9 cellular contexts compared by ENCODE assay signal in the genomic region with DNA sequence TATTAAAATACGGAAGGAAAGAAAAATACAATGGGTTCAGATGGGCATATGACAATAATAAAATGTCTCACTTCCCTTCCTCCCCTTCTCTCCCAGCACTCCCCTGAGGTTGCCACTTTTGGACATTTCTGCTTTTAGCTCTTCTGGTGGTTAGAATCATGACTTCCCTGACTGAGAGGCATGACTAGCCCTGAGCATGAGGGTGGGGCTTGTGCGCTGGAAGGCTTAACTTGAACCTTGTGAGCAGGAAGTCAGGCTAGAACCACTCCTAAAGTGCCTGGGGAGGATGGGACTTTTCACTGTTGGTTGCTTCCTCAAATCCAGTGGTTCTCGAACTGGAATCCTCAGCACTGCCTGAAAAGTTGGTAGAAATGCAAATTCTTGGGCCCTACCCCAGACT. TPM values are rescaled to one million over a fixed set of nuclear protein-coding genes. Genes with fewer than 3 reads are reported as not detected.
DNase-seq lines count a peak whose midpoint lies in the region; ATAC-seq and TF ChIP-seq lines count a peak whose summit lies in the region.
"Had no signal": no experiment of that assay in that cellular context is flagged by ENCODE, and none has a peak within 500 bp of the region (broad histone marks: within the 10 kb centered on the region; RNA-seq: fewer than 3 reads in every experiment).

No MANE protein-coding gene starts in this region.

- no peaks in the 10 kb centered on the region for H3K27me3 ChIP-seq in SK-N-SH (ENCODE audit: insufficient read depth)
- no peaks in the 10 kb centered on the region for H3K27me3 ChIP-seq in esophagus squamous epithelium
- no peaks in the 10 kb centered on the region for H3K27me3 ChIP-seq in stomach

- H3K27me3 Mint-ChIP-seq in WTC11 (ENCODE audit: low read depth), result no peaks in the 10 kb centered on the region

- POLR2A ChIA-PET in SK-N-SH (lab: Yijun Ruan, JAX) (no interaction called here), WTC11 (lab: Charles Lee) (no interaction called here)

- no peak overlapping the region for H3K27ac ChIP-seq in SK-N-SH (ENCODE audit: low read depth in 2 of 2, low read length in 1 of 2)
- peak overlapping the region in 3 of 4 donors; percentile 2 to 76 (median 42) for H3K27ac ChIP-seq in esophagus squamous epithelium
- peak overlapping the region in 2 of 5 donors; percentile 7 to 39 for H3K27ac ChIP-seq in stomach
- H3K27ac ChIP-seq: VCaP had no signal

- H3K36me3 Mint-ChIP-seq in WTC11, result no peaks in the 10 kb centered on the region

- no peaks in the 10 kb centered on the region for H3F3A ChIP-seq in SK-N-SH (replicated peaks; ENCODE audit: insufficient read depth)

- no peak overlapping the region for H3K9ac ChIP-seq in SK-N-SH

- ATAC-seq in SK-N-SH treated with all-trans-retinoic acid at 6 μM for 48 hours (no peak), HG02763 (IDR thresholded peaks at IDR 0.05; ENCODE audit: unreplicated experiment) (peak; percentile 86), WTC11 (no peak)

- H3K27ac Mint-ChIP-seq in WTC11, result no peak overlapping the region

- no peak overlapping the region for H3K4me3 ChIP-seq in SK-N-SH (ENCODE audit: low read depth in 2 of 2, low read length in 1 of 2)
- H3K4me3 ChIP-seq in esophagus squamous epithelium, result no peak overlapping the region
- no peak overlapping the region for H3K4me3 ChIP-seq in stomach

- H4K20me1 ChIP-seq in SK-N-SH (ENCODE audit: insufficient read depth), result no peaks in the 10 kb centered on the region

- CTCF ChIA-PET in SK-N-SH (lab: Yijun Ruan, JAX), result interaction anchor here (1.0 to 3.1 kb wide), 9 partner anchors 12 to 251 kb away, joined by 3 to 18 read pairs (median 3); partner anchors contain the start of gene FBXO48
- CTCF ChIA-PET in WTC11 (lab: Charles Lee), result no interaction called here

- no peaks in the 10 kb centered on the region for H3K79me2 ChIP-seq in SK-N-SH (ENCODE audit: insufficient read depth)

- no peak overlapping the region for H3K4me3 Mint-ChIP-seq in WTC11

- intact Hi-C loops in esophagus squamous epithelium (cut with DNase I), result loop anchor here (10.0 kb wide), 1 partner anchor 230 kb away; no protein-coding TSS in a partner anchor
- intact Hi-C loops in stomach (cut with DNase I; ENCODE audit: low total_unique reads), result loop anchor here (10.0 kb wide), 1 partner anchor 250 kb away; the partner anchor contains the start of genes APLF and FBXO48

- no peaks in the 10 kb centered on the region for H3K4me1 Mint-ChIP-seq in WTC11

- no peaks in the 10 kb centered on the region for H3K9me2 ChIP-seq in SK-N-SH

- TF ChIP-seq POLR2A in esophagus squamous epithelium (IDR thresholded peaks at IDR 0.05) (no peak), stomach (IDR thresholded peaks at IDR 0.05) (no peak)

- 60% methylated on average over 3 of the region's 3 CpGs for WGBS in SK-N-SH (ENCODE audit: low lambda C conversion rate)
- 23 to 42% methylated on average over 3 of the region's 3 CpGs for WGBS in esophagus squamous epithelium, 2 donors
- WGBS in stomach, 5 donors, result 58 to 79% (median 58%) methylated on average over 3 of the region's 3 CpGs

- H3K4me1 ChIP-seq in SK-N-SH (ENCODE audit: control insufficient read depth in 1 of 2, insufficient read depth in 2 of 2, low read depth in 1 of 2, low read length in 1 of 2), result peaks cover under 1% of the 10 kb centered on the region in 2 experiments; a peak in 3 of 4 replicates
- peaks cover 0 to 10% (median 8%) of the 10 kb centered on the region in 3 donors for H3K4me1 ChIP-seq in esophagus squamous epithelium
- peaks cover 0 to 23% (median 11%) of the 10 kb centered on the region in 4 donors for H3K4me1 ChIP-seq in stomach

- no peak for TF ChIP-seq EP300 in SK-N-SH (IDR thresholded peaks at IDR 0.05; ENCODE audit: borderline replicate concordance in 1 of 2, low read depth in 1 of 2, low read length in 1 of 2)
- no peak for TF ChIP-seq EP300 in stomach (IDR thresholded peaks at IDR 0.05)

- no peaks in the 10 kb centered on the region for H3K36me3 ChIP-seq in SK-N-SH (replicated peaks in 1 of 2; ENCODE audit: control insufficient read depth in 1 of 2, insufficient read depth in 2 of 2, low read length in 1 of 2)
- no peaks in the 10 kb centered on the region for H3K36me3 ChIP-seq in esophagus squamous epithelium
- no peaks in the 10 kb centered on the region for H3K36me3 ChIP-seq in stomach

- no peak for DNase-seq in SK-N-SH
- peak; percentile 96 to 97 for DNase-seq in NOMO-1 (lab: John Stamatoyannopoulos, UW; ENCODE audit: unreplicated experiment in 2 of 2)
- peak; percentile 35 for DNase-seq in esophagus squamous epithelium (lab: John Stamatoyannopoulos, UW)
- peak; percentile 49 for DNase-seq in stomach
- DNase-seq in HPDE6-E6E7 (ENCODE audit: extremely low spot score), result no peak
- no peak for DNase-seq in WTC11 (ENCODE audit: low spot score)

- TF ChIP-seq CTCF in SK-N-SH (IDR thresholded peaks at IDR 0.05) (no peak), esophagus squamous epithelium (IDR thresholded peaks at IDR 0.05) (peak in 1 of 6 experiments; percentile 10), stomach (IDR thresholded peaks at IDR 0.05) (no peak), WTC11 (IDR thresholded peaks at IDR 0.05) (no peak)

- 0 out of 2 replicates have a peak overlapping the region, but pooled peaks have one; percentile 33 for H2AFZ ChIP-seq in SK-N-SH (ENCODE audit: low read depth)

- no peaks in the 10 kb centered on the region for H3K9me3 Mint-ChIP-seq in WTC11

- H3K9me3 ChIP-seq in SK-N-SH (no peaks in the 10 kb centered on the region), esophagus squamous epithelium (no peaks in the 10 kb centered on the region), stomach (no peaks in the 10 kb centered on the region)

- TF ChIP-seq RAD21 in SK-N-SH (IDR thresholded peaks at IDR 0.05; ENCODE audit: low read length), result no peak

- no peak overlapping the region for H3K4me2 ChIP-seq in SK-N-SH

TF ChIP-seq in SK-N-SH treated with all-trans-retinoic acid at 6 μM for 48 hours, 23 proteins besides CTCF, POLR2A, EP300 and RAD21 (continues in another document):
- TF ChIP-seq TSHZ2 (CRISPR knock-in tag; IDR thresholded peaks at IDR 0.05), result no peak
- TF ChIP-seq BACH2 (CRISPR knock-in tag; IDR thresholded peaks at IDR 0.05; ENCODE audit: borderline replicate concordance), result no peak
- no peak for TF ChIP-seq SNAI2 (CRISPR knock-in tag; IDR thresholded peaks at IDR 0.05)

TF ChIP-seq in WTC11, 78 proteins besides CTCF, POLR2A, EP300 and RAD21:
- TF ChIP-seq CDX4 (CRISPR knock-in tag; IDR thresholded peaks at IDR 0.05; ENCODE audit: borderline replicate concordance) (no peak), ZMAT4 (CRISPR knock-in tag; IDR thresholded peaks at IDR 0.05) (no peak), ZNF138 (CRISPR knock-in tag; conservative IDR thresholded peaks at IDR 0.05) (no peak), FOXP1 (CRISPR knock-in tag; IDR thresholded peaks at IDR 0.05; ENCODE audit: borderline replicate concordance) (no peak), E2F1 (CRISPR knock-in tag; IDR thresholded peaks at IDR 0.05) (no peak)
- TF ChIP-seq, protein P1, sequence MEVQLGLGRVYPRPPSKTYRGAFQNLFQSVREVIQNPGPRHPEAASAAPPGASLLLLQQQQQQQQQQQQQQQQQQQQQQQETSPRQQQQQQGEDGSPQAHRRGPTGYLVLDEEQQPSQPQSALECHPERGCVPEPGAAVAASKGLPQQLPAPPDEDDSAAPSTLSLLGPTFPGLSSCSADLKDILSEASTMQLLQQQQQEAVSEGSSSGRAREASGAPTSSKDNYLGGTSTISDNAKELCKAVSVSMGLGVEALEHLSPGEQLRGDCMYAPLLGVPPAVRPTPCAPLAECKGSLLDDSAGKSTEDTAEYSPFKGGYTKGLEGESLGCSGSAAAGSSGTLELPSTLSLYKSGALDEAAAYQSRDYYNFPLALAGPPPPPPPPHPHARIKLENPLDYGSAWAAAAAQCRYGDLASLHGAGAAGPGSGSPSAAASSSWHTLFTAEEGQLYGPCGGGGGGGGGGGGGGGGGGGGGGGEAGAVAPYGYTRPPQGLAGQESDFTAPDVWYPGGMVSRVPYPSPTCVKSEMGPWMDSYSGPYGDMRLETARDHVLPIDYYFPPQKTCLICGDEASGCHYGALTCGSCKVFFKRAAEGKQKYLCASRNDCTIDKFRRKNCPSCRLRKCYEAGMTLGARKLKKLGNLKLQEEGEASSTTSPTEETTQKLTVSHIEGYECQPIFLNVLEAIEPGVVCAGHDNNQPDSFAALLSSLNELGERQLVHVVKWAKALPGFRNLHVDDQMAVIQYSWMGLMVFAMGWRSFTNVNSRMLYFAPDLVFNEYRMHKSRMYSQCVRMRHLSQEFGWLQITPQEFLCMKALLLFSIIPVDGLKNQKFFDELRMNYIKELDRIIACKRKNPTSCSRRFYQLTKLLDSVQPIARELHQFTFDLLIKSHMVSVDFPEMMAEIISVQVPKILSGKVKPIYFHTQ (CRISPR knock-in tag; IDR thresholded peaks at IDR 0.05), result no peak

RNA-seq across cellular contexts. Expression of gene ARHGAP25, which starts 19.7 kb away (rescaled TPM):
- polyA plus RNA-seq in SK-N-SH (2012; rRNA removed) (not detected in 2 replicates), stomach (1 to 10 TPM; 3.6 to 6.3 (median 4.0) TPM)
- not detected in 2 replicates for polyA plus RNA-seq in SK-N-SH (2012; cell fraction: cytosol; rRNA removed)
- polyA plus RNA-seq in SK-N-SH (2012; cell fraction: nucleus; rRNA removed), result not detected in 2 replicates
- total RNA-seq in esophagus squamous epithelium (1 to 10 TPM; 3.2 to 9.0 (median 5.5) TPM), stomach (10 to 100 TPM in 2 of 5 donors, 1 to 10 TPM in 1, under 1 TPM in 1, not detected in 1; 0.29 to 17.1 (median 8.7) TPM), WTC11 (2021) (2.6 to 3.4 TPM (median 2.9 TPM) in 3 replicates)

Comparison
In these comparisons a context has a peak if more than half of its experiments do, and no peak if none do; other contexts are left out.
1. DNase-seq: peak in NOMO-1 (2 of 2), esophagus squamous epithelium (single experiment) and stomach (single experiment); none in SK-N-SH (single experiment), HPDE6-E6E7 (single experiment) and WTC11 (single experiment).
2. H3K27ac ChIP-seq: peak in esophagus squamous epithelium (3 of 4); none in SK-N-SH (0 of 2).